Comparison of ENCODE assay signal across 28 cellular contexts in the genomic region with DNA sequence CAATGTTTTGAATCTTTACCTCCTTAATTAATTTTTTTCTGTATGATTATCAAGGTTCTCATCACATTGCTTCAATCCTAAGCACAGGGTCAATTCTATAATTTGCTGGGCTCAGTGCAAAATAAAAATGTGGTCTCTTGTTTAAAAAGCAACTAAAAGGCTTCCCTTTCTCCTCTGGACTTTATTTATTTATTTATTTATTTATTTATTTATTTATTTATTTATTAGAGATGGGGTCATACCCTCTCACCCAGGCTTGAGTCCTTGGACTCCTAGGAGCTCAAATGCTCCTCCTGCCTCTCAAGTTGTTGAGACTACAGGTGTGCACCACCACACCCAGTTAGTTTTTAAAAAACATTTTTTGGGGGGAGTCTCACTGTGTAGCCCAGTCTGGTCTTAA.
"Had no signal": no experiment of that assay in that cellular context is flagged by ENCODE, and none has a peak within 500 bp of the region (broad histone marks: within the 10 kb centered on the region; RNA-seq: fewer than 3 reads in every experiment).

No MANE protein-coding gene starts in this region.

- H3K4me2 ChIP-seq: hepatocyte had no signal

- H3K27me3 Mint-ChIP-seq: dendritic cell treated with granulocyte-macrophage colony-stimulating factor and Interleukin-4, amounts not matched to agents 40 ng/mL and 50 ng/mL, for 4 days; effector memory CD8-positive, alpha-beta T cell had no signal

- H3K27ac Mint-ChIP-seq: dendritic cell treated with granulocyte-macrophage colony-stimulating factor and Interleukin-4, amounts not matched to agents 40 ng/mL and 50 ng/mL, for 4 days; effector memory CD8-positive, alpha-beta T cell; endodermal cell had no signal

- DNase-seq: colonic mucosa; cortex of kidney; dermis blood vessel endothelial cell; dorsolateral prefrontal cortex; effector CD4-positive, alpha-beta T cell; effector CD8-positive, alpha-beta T cell; effector memory CD4-positive, alpha-beta T cell; effector memory CD8-positive, alpha-beta T cell; endodermal cell; erythroblast; esophagus squamous epithelium; foreskin fibroblast; foreskin keratinocyte; foreskin melanocyte; gastrocnemius medialis; glutamatergic neuron; head of caudate nucleus; heart left ventricle; heart right ventricle had no signal

- H3K36me3 ChIP-seq: colonic mucosa, esophagus muscularis mucosa, esophagus squamous epithelium, gastrocnemius medialis, gastroesophageal sphincter, heart left ventricle, heart right ventricle had no signal

- FAIRE-seq: endometrium, endothelial cell of umbilical vein had no signal

- H3K27ac ChIP-seq: colonic mucosa, coronary artery, dorsolateral prefrontal cortex, epithelial cell of prostate, esophagus muscularis mucosa, esophagus squamous epithelium, foreskin keratinocyte, gastrocnemius medialis, gastroesophageal sphincter, heart left ventricle, heart right ventricle, hepatocyte had no signal

- H3K9me3 ChIP-seq: colonic mucosa, esophagus muscularis mucosa, gastrocnemius medialis, gastroesophageal sphincter had no signal

- H3K27me3 ChIP-seq: colonic mucosa, dorsolateral prefrontal cortex, esophagus muscularis mucosa, esophagus squamous epithelium, foreskin keratinocyte, gastrocnemius medialis, gastroesophageal sphincter, heart left ventricle, heart right ventricle, hepatocyte had no signal

- H3K4me1 ChIP-seq: colonic mucosa, esophagus muscularis mucosa, esophagus squamous epithelium, foreskin keratinocyte, gastrocnemius medialis, gastroesophageal sphincter, heart left ventricle, heart right ventricle had no signal

- H3K9me3 Mint-ChIP-seq: endodermal cell had no signal

- H3K4me1 Mint-ChIP-seq: endodermal cell had no signal

- H3K4me3 Mint-ChIP-seq: dendritic cell treated with granulocyte-macrophage colony-stimulating factor and Interleukin-4, amounts not matched to agents 40 ng/mL and 50 ng/mL, for 4 days; effector memory CD8-positive, alpha-beta T cell; endodermal cell had no signal

- H3K4me3 ChIP-seq: colonic mucosa, coronary artery, dorsolateral prefrontal cortex, esophagus muscularis mucosa, esophagus squamous epithelium, gastrocnemius medialis, gastroesophageal sphincter, heart left ventricle, heart right ventricle, hepatocyte had no signal

- ATAC-seq: effector memory CD8-positive, alpha-beta T cell; esophagus mucosa; foreskin keratinocyte; gastrocnemius medialis; gastroesophageal sphincter; heart left ventricle; heart right ventricle had no signal
